12 cellular contexts compared by ENCODE assay signal in genomic region chr3:26963356-26963742, GRCh38.
DNase-seq lines count a peak whose midpoint lies in the region; ATAC-seq, FAIRE-seq and TF ChIP-seq lines count a peak whose summit lies in the region.
"Had no signal": no experiment of that assay in that cellular context is flagged by ENCODE, and none has a peak within 500 bp of the region (broad histone marks: within the 10 kb centered on the region; RNA-seq: fewer than 3 reads in every experiment).

No MANE protein-coding gene starts in this region.

- H3K9me2 ChIP-seq in OCI-LY1 (ENCODE audit: low read depth, low read length) = no peaks in the 10 kb centered on the region

- WGBS in A549 (ENCODE audit: missing lambda C conversion rate) = 17% methylated on average over 5 of the region's 5 CpGs

- H3K4me2 ChIP-seq in A549 (0 out of 3 replicates have a peak overlapping the region, but pooled peaks have one; percentile 35), OCI-LY1 (ENCODE audit: low read length) (no peak overlapping the region)

- no peaks in the 10 kb centered on the region for H3K36me3 ChIP-seq in OCI-LY1 (ENCODE audit: insufficient read depth, low read length)
- H3K36me3 ChIP-seq: stomach had no signal

- H3K9ac ChIP-seq in OCI-LY1 (ENCODE audit: low read length) = no peak overlapping the region

- H3K4me3 ChIP-seq in A549 (no peak overlapping the region), GM12865 (ENCODE audit: low read depth, low read length) (no peak overlapping the region), OCI-LY1 (ENCODE audit: low read depth, low read length, poor library complexity, severe bottlenecking) (no peak overlapping the region)
- H3K4me3 ChIP-seq: stomach had no signal

- no peaks in the 10 kb centered on the region for H3F3A ChIP-seq in OCI-LY1 (ENCODE audit: insufficient read depth, low read length)

- CTCF ChIA-PET in A549 (lab: Yijun Ruan, JAX) = no interaction called here

- ATAC-seq in A549 (peak; percentile 70 to 71; a peak in 4 of 6 replicates), foreskin keratinocyte (no peak), GM19397 (IDR thresholded peaks at IDR 0.05; ENCODE audit: unreplicated experiment) (no peak)

- POLR2A ChIA-PET in A549 (lab: Yijun Ruan, JAX) = no interaction called here

- no peak for TF ChIP-seq POLR2A in A549 (IDR thresholded peaks at IDR 0.05; ENCODE audit: low read length)

- H3K27ac ChIP-seq in A549 (no peak overlapping the region), OCI-LY1 (ENCODE audit: low read depth, low read length, poor library complexity, severe bottlenecking) (no peak overlapping the region), foreskin keratinocyte (no peak overlapping the region)
- H3K27ac ChIP-seq: stomach had no signal

- no peaks in the 10 kb centered on the region for H3K4me1 ChIP-seq in A549
- H3K4me1 ChIP-seq in OCI-LY1 (ENCODE audit: insufficient read depth, low read length, severe bottlenecking) = no peaks in the 10 kb centered on the region
- no peaks in the 10 kb centered on the region for H3K4me1 ChIP-seq in foreskin keratinocyte
- H3K4me1 ChIP-seq: stomach had no signal

- no peak overlapping the region for H2AFZ ChIP-seq in OCI-LY1 (ENCODE audit: low read length)

- TF ChIP-seq CTCF in A549 (IDR thresholded peaks at IDR 0.05) (no peak; the same call in 2 of the 3 replicates), GM12865 (IDR thresholded peaks at IDR 0.05; ENCODE audit: insufficient read depth, low read depth, low read length, missing control alignments) (peak; percentile 2), OCI-LY1 (IDR thresholded peaks at IDR 0.05; ENCODE audit: low read length) (peak; percentile 31; the same call in 1 of the 2 replicates), foreskin keratinocyte (conservative IDR thresholded peaks at IDR 0.05) (peak; percentile 16)

- no peaks in the 10 kb centered on the region for H4K20me1 ChIP-seq in OCI-LY1 (ENCODE audit: insufficient read depth, low read length)

- no peaks in the 10 kb centered on the region for H3K79me2 ChIP-seq in OCI-LY1 (ENCODE audit: insufficient read depth, low read length)

- no peaks in the 10 kb centered on the region for H3K27me3 ChIP-seq in OCI-LY1 (ENCODE audit: insufficient read depth, low read length)
- no peaks in the 10 kb centered on the region for H3K27me3 ChIP-seq in foreskin keratinocyte
- H3K27me3 ChIP-seq: stomach had no signal

- no peak for FAIRE-seq in A549 (lab: Jason Lieb, UNC)

- TF ChIP-seq RAD21 in A549 (conservative IDR thresholded peaks at IDR 0.05 in 1 of 2, IDR thresholded peaks at IDR 0.05 in 1 of 2) = no peak

- DNase-seq in A549 (ENCODE audit: low read depth in 1 of 2, low spot score in 1 of 2) (peak in 1 of 2 experiments; percentile 13), GM12865 (ENCODE audit: low read depth) (no peak), foreskin keratinocyte (no peak), COLO829 (ENCODE audit: low spot score) (no peak), DMS153 (lab: John Stamatoyannopoulos, UW) (no peak)
- DNase-seq in activated CD8-positive, alpha-beta memory T cell treated with anti-CD3 and anti-CD28 coated beads for 24 hours = no peak
- DNase-seq: C1 segment of cervical spinal cord, NCI-H146, stomach, T1000 had no signal

- no peaks in the 10 kb centered on the region for H3K9me3 ChIP-seq in A549
- no peaks in the 10 kb centered on the region for H3K9me3 ChIP-seq in OCI-LY1 (ENCODE audit: low read length)
- H3K9me3 ChIP-seq: stomach had no signal

- TF ChIP-seq EP300 in A549 (IDR thresholded peaks at IDR 0.05) = no peak

TF ChIP-seq in A549, 52 proteins besides CTCF, POLR2A, EP300 and RAD21:
- 0 out of 3 replicates have a peak, but pooled peaks have one; percentile 12 for TF ChIP-seq SMC3 (IDR thresholded peaks at IDR 0.05)
- no peak for TF ChIP-seq ZC3H11A (IDR thresholded peaks at IDR 0.05)
- no peak for TF ChIP-seq EHMT2 (IDR thresholded peaks at IDR 0.05; ENCODE audit: low read depth)
- no peak for TF ChIP-seq FOXS1 (CRISPR knock-in tag; IDR thresholded peaks at IDR 0.05)
- TF ChIP-seq, protein P1, sequence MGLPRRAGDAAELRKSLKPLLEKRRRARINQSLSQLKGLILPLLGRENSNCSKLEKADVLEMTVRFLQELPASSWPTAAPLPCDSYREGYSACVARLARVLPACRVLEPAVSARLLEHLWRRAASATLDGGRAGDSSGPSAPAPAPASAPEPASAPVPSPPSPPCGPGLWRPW (IDR thresholded peaks at IDR 0.05) = no peak
TF ChIP-seq in A549: peak in this region for 1.

Comparison
In these comparisons a context has a peak if more than half of its experiments do, and no peak if none do; other contexts are left out.
1. ATAC-seq: peak in A549 (2 of 2); none in foreskin keratinocyte (single experiment) and GM19397 (single experiment).